ENCODE assay signal across 2 cellular contexts in the genomic region with DNA sequence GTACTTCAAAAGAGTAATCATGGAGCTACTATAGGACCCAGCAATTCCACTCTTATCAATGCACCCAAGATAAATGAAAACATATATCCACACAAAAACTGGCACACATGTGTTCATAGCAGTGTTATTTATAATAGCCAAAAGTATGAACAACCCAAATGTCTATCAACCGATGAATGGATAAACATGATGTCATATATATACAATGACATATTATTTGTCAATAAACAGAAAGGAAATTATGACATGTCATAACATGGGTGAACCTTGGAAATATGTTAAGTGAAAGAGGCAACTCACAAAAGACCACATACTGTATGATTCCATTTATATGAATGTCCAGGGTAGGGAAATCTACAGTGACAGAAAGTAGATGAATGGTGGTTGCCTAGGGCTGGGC.
TF ChIP-seq lines count a peak whose summit lies in the region.

No MANE protein-coding gene starts in this region.

TF ChIP-seq in HepG2, 621 proteins besides CTCF, POLR2A, EP300 and RAD21:
- TF ChIP-seq CREB1 (IDR thresholded peaks at IDR 0.05) (peak; percentile 43; the same call in 1 of the 2 replicates), CREB1 (CRISPR knock-in tag; IDR thresholded peaks at IDR 0.05) (no peak), PCBP2 (optimal IDR thresholded peaks at IDR 0.05; ENCODE audit: low read depth, low read length, poor library complexity, severe bottlenecking) (no peak), CEBPZ (IDR thresholded peaks at IDR 0.05; ENCODE audit: low read length) (no peak), RXRA (CRISPR knock-in tag; IDR thresholded peaks at IDR 0.05) (no peak), ATF7 (IDR thresholded peaks at IDR 0.05) (peak; percentile 88), ATF7 (CRISPR knock-in tag; IDR thresholded peaks at IDR 0.05) (no peak)

TF ChIP-seq in IMR-90, 13 proteins besides CTCF, POLR2A, EP300 and RAD21:
- no peak for TF ChIP-seq CHD1 (IDR thresholded peaks at IDR 0.05; ENCODE audit: low read depth, low read length)
- no peak for TF ChIP-seq SMC3 (IDR thresholded peaks at IDR 0.05; ENCODE audit: low read depth, low read length)
- TF ChIP-seq RFX5 (IDR thresholded peaks at IDR 0.05; ENCODE audit: low read depth, low read length) = no peak
- no peak for TF ChIP-seq NFE2L2 (IDR thresholded peaks at IDR 0.05; ENCODE audit: low read depth, low read length)
- no peak for TF ChIP-seq MXI1 (IDR thresholded peaks at IDR 0.05; ENCODE audit: borderline replicate concordance, low read depth, low read length)
- TF ChIP-seq MAZ (IDR thresholded peaks at IDR 0.05; ENCODE audit: borderline replicate concordance, low read depth, low read length) = no peak
- no peak for TF ChIP-seq BHLHE40 (IDR thresholded peaks at IDR 0.05; ENCODE audit: low read depth, low read length)
- TF ChIP-seq, protein P1, sequence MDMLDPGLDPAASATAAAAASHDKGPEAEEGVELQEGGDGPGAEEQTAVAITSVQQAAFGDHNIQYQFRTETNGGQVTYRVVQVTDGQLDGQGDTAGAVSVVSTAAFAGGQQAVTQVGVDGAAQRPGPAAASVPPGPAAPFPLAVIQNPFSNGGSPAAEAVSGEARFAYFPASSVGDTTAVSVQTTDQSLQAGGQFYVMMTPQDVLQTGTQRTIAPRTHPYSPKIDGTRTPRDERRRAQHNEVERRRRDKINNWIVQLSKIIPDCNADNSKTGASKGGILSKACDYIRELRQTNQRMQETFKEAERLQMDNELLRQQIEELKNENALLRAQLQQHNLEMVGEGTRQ (IDR thresholded peaks at IDR 0.05; ENCODE audit: low read depth, low read length) = no peak
- TF ChIP-seq FOS (IDR thresholded peaks at IDR 0.05; ENCODE audit: low read depth, low read length) = no peak
- TF ChIP-seq ELK1 (IDR thresholded peaks at IDR 0.05; ENCODE audit: borderline replicate concordance, low read depth, low read length) = no peak
- no peak for TF ChIP-seq RCOR1 (IDR thresholded peaks at IDR 0.05; ENCODE audit: insufficient replicate concordance, low read length)
- TF ChIP-seq CEBPB (IDR thresholded peaks at IDR 0.05; ENCODE audit: low read depth, low read length) = no peak
- TF ChIP-seq MAFK (IDR thresholded peaks at IDR 0.05; ENCODE audit: low read depth, low read length) = no peak
